Comparison of ENCODE assay signal across 16 cellular contexts in genomic region chr2:74426181-74426758, GRCh38.
"Had no signal": no experiment of that assay in that cellular context is flagged by ENCODE, and none has a peak within 500 bp of the region (broad histone marks: within the 10 kb centered on the region; RNA-seq: fewer than 3 reads in every experiment).

No MANE protein-coding gene starts in this region.

- H3K9ac ChIP-seq: parathyroid adenoma had no signal

- H2AFZ ChIP-seq: parathyroid adenoma had no signal

- H3K9me3 ChIP-seq: thyroid gland had no signal

- H3K27me3 ChIP-seq: thyroid gland had no signal

- H3K4me1 ChIP-seq: parathyroid adenoma had no signal

- H3K4me3 ChIP-seq: thyroid gland had no signal

- H3K79me2 ChIP-seq: parathyroid adenoma had no signal

- DNase-seq: activated CD4-positive, alpha-beta T cell treated with anti-CD3 and anti-CD28 coated beads for 48 hours; activated CD8-positive, alpha-beta T cell treated with anti-CD3 and anti-CD28 coated beads for 36 hours; activated effector memory CD4-positive, alpha-beta T cell treated with Interleukin-2 at 50 U/mL for 16 hours; activated naive CD4-positive, alpha-beta T cell treated with anti-CD3 and anti-CD28 coated beads, Interleukin-2, amount 50 U/mL, for 16 hours; activated T-cell treated with anti-CD3 and anti-CD28 coated beads, Interleukin-2, amount 50 U/mL, for 4 hours; hypothalamus; left ventricle myocardium superior; stimulated activated CD4-positive, alpha-beta T cell treated with anti-CD3 and anti-CD28 coated beads, Interleukin-15, amount 100 ng/mL, for 24 hours; stimulated activated CD4-positive, alpha-beta T cell treated with anti-CD3 and anti-CD28 coated beads, Interleukin-4, amount 100 ng/mL, for 1 hour; stimulated activated naive B cell treated with anti-CD40 and anti-IgM and Interleukin-4, amounts not matched to agents 10 μg/mL and 1 μg/mL and 100 μg/mL, for 72 hours; T-helper 17 cell; thyroid gland had no signal

- FAIRE-seq: astrocyte, urothelium cell line had no signal

- H3K27ac ChIP-seq: parathyroid adenoma, thyroid gland had no signal

- ATAC-seq: activated CD8-positive, alpha-beta T cell treated with anti-CD3 and anti-CD28 coated beads for 36 hours; activated T-cell treated with anti-CD3 and anti-CD28 coated beads, Interleukin-2, amount 50 U/mL, for 4 hours; left ventricle myocardium superior; stimulated activated naive B cell treated with anti-CD40 and anti-IgM and Interleukin-4, amounts not matched to agents 10 μg/mL and 1 μg/mL and 100 μg/mL, for 72 hours; T-helper 17 cell; WTC11 had no signal
